Comparison of ENCODE assay signal across 5 cellular contexts in genomic region chr2:143541899-143542298, GRCh38.
DNase-seq lines count a peak whose midpoint lies in the region; ATAC-seq, FAIRE-seq and TF ChIP-seq lines count a peak whose summit lies in the region.
"Not testable (repeated sequence)": the region's sequence is repeated elsewhere in the genome, so short reads cannot be mapped to it uniquely, and the experiment has no call there.

No MANE protein-coding gene starts in this region.

- peak overlapping the region; percentile 17 for H4K8ac ChIP-seq in neuronal stem cell (ENCODE audit: low read depth, low read length)

- H4K91ac ChIP-seq in neuronal stem cell (ENCODE audit: low read depth, low read length, poor library complexity): not testable (repeated sequence)

- H3K4me1 ChIP-seq in K562 (replicated peaks in 1 of 2; ENCODE audit: control insufficient read depth in 2 of 2, insufficient read depth in 2 of 2, low read length in 2 of 2); kidney (ENCODE audit: control insufficient read depth in 1 of 2, insufficient read depth in 1 of 2, low read depth in 1 of 2, low read length in 2 of 2); neuronal stem cell (ENCODE audit: control insufficient read depth in 2 of 2, insufficient read depth in 1 of 2, low read depth in 1 of 2, low read length in 2 of 2): not testable (repeated sequence)

- TF ChIP-seq EP300 in K562 (IDR thresholded peaks at IDR 0.05; ENCODE audit: low read length): not testable (repeated sequence)

- not testable (repeated sequence) for H3K4me2 ChIP-seq in K562 (ENCODE audit: insufficient read depth, low read length); neuronal stem cell (ENCODE audit: insufficient read depth, low read length, poor library complexity, severe bottlenecking)

- not testable (repeated sequence) for H4K20me1 ChIP-seq in K562 (replicated peaks; ENCODE audit: control insufficient read depth, insufficient read depth, low read length)

- not testable (repeated sequence) for H3K9ac ChIP-seq in K562 (ENCODE audit: insufficient read depth in 1 of 2, low read depth in 2 of 2, low read length in 2 of 2); kidney (ENCODE audit: low read length in 2 of 2); neuronal stem cell (ENCODE audit: low read depth, low read length, poor library complexity)

- not testable (repeated sequence) for FAIRE-seq in K562 (lab: Jason Lieb, UNC); kidney (lab: Jason Lieb, UNC)

- POLR2A ChIA-PET in K562 (lab: Yijun Ruan, JAX): not testable (repeated sequence)

- intact Hi-C loops in K562 (cut with micrococcal nuclease); Right ventricle myocardium inferior (cut with DNase I); kidney (cut with DNase I): not testable (repeated sequence)

- H3K79me1 ChIP-seq in neuronal stem cell (ENCODE audit: low read depth, low read length): not testable (repeated sequence)

- H3K27me3 ChIP-seq in K562 (ENCODE audit: control insufficient read depth in 2 of 2, insufficient read depth in 2 of 2, low read length in 2 of 2); neuronal stem cell (ENCODE audit: control insufficient read depth in 3 of 3, insufficient read depth in 3 of 3, low read depth in 1 of 3, low read length in 3 of 3): not testable (repeated sequence)

- not testable (repeated sequence) for H3K79me2 ChIP-seq in K562 (ENCODE audit: control insufficient read depth, insufficient read depth, low read length)

- H3K9me3 ChIP-seq in K562 (replicated peaks; ENCODE audit: control insufficient read depth, insufficient read depth, low read depth, low read length); kidney (ENCODE audit: control insufficient read depth in 1 of 2, low read length in 2 of 2); neuronal stem cell (replicated peaks in 1 of 2; ENCODE audit: control insufficient read depth in 2 of 2, insufficient read depth in 1 of 2, low read depth in 1 of 2, low read length in 2 of 2): not testable (repeated sequence)

- not testable (repeated sequence) for TF ChIP-seq CTCF in K562 (IDR thresholded peaks at IDR 0.05 in 2 of 3, conservative IDR thresholded peaks at IDR 0.05 in 1 of 3; ENCODE audit: insufficient read depth in 2 of 3, low read depth in 1 of 3, low read length in 3 of 3); kidney (IDR thresholded peaks at IDR 0.05; ENCODE audit: borderline replicate concordance, extremely low read depth, insufficient read depth)

- TF ChIP-seq RAD21 in K562 (CRISPR knock-in tag; conservative IDR thresholded peaks at IDR 0.05 in 1 of 2, IDR thresholded peaks at IDR 0.05 in 1 of 2): not testable (repeated sequence)

- not testable (repeated sequence) for H3K23ac ChIP-seq in neuronal stem cell (ENCODE audit: low read depth, low read length, poor library complexity)

- not testable (repeated sequence) for H3K9me1 ChIP-seq in K562 (ENCODE audit: control insufficient read depth, insufficient read depth, low read length)

- H2BK120ac ChIP-seq in neuronal stem cell (ENCODE audit: low read depth, low read length): not testable (repeated sequence)

- H2BK12ac ChIP-seq in neuronal stem cell (ENCODE audit: low read length): not testable (repeated sequence)

- CTCF ChIA-PET in K562 (lab: Yijun Ruan, JAX; ENCODE audit: low intra/inter-chr PET ratio): not testable (repeated sequence)

- BruUV-seq in K562 (replicated peaks; lab: Mats Ljungman, UMichigan): not testable (repeated sequence)

- not testable (repeated sequence) for H3K18ac ChIP-seq in neuronal stem cell (ENCODE audit: low read length)

- not testable (repeated sequence) for H2BK15ac ChIP-seq in neuronal stem cell (ENCODE audit: low read length)

- not testable (repeated sequence) for H3K4ac ChIP-seq in neuronal stem cell (ENCODE audit: low read length)

- H2AK5ac ChIP-seq in neuronal stem cell (ENCODE audit: low read depth, low read length): not testable (repeated sequence)

- peak overlapping the region; percentile 40; the same call in 1 of the 2 replicates for H2AFZ ChIP-seq in K562 (ENCODE audit: low read depth, low read length)
- not testable (repeated sequence) for H2AFZ ChIP-seq in neuronal stem cell (ENCODE audit: low read length)

- not testable (repeated sequence) for H3K4me3 ChIP-seq in Jurkat, Clone E6-1 (ENCODE audit: low read length); K562; kidney (ENCODE audit: low read length in 2 of 2); neuronal stem cell (ENCODE audit: low read length in 2 of 2)

- TF ChIP-seq POLR2A in K562 (conservative IDR thresholded peaks at IDR 0.05): not testable (repeated sequence)

- not testable (repeated sequence) for H3K27ac ChIP-seq in K562 (ENCODE audit: extremely low read depth, low read depth, low read length); kidney (ENCODE audit: low read depth in 2 of 2, low read length in 2 of 2); neuronal stem cell (replicated peaks; ENCODE audit: low read length)

- not testable (repeated sequence) for H2BK5ac ChIP-seq in neuronal stem cell (ENCODE audit: low read length)

- 9% methylated on average over 9 of the region's 11 CpGs for WGBS in K562 (ENCODE audit: insufficient coverage, low coverage, missing lambda C conversion rate)
- no CpG with 5 or more reads among the region's 11 CpGs for WGBS in neuronal stem cell (ENCODE audit: extremely low coverage in 2 of 2, insufficient read length in 2 of 2, insufficient replicate concordance in 1 of 2), 2 donors

- not testable (repeated sequence) for H3K14ac ChIP-seq in neuronal stem cell (ENCODE audit: low read length)

- ATAC-seq in K562, Right ventricle myocardium inferior: not testable (repeated sequence)

- DNase-seq in Jurkat, Clone E6-1 (ENCODE audit: low read depth, low spot score): peak; percentile 61
- DNase-seq in K562 (ENCODE audit: extremely low read depth in 1 of 4, low spot score in 3 of 4); neuronal stem cell (ENCODE audit: low spot score): not testable (repeated sequence)
- DNase-seq in Right ventricle myocardium inferior (ENCODE audit: missing footprints) (peak; percentile 60), kidney (peak; percentile 45)

- in situ Hi-C loops in K562 (cut with MboI): not testable (repeated sequence)

- H3K36me3 ChIP-seq in K562 (ENCODE audit: control insufficient read depth, insufficient read depth, low read length); kidney (ENCODE audit: control insufficient read depth in 1 of 2, insufficient read depth in 2 of 2, low read length in 2 of 2); neuronal stem cell (replicated peaks in 1 of 2; ENCODE audit: control insufficient read depth in 2 of 2, insufficient read depth in 2 of 2, low read length in 2 of 2): not testable (repeated sequence)
